In genomic region chr17:80225230-80225629, GRCh38 we compare ENCODE assay signal across 1 cellular context.
TF ChIP-seq lines count a peak whose summit lies in the region.

No MANE protein-coding gene starts in this region.

TF ChIP-seq in GM23338, 12 proteins besides CTCF, POLR2A, EP300 and RAD21 (continued from another document):
- TF ChIP-seq ETS1 (IDR thresholded peaks at IDR 0.05) (no peak), ZNF114 (CRISPR knock-in tag; IDR thresholded peaks at IDR 0.05) (no peak), CREB1 (CRISPR knock-in tag; IDR thresholded peaks at IDR 0.05; ENCODE audit: low read depth) (no peak)
